ENCODE assay signal across 16 cellular contexts in the genomic region with DNA sequence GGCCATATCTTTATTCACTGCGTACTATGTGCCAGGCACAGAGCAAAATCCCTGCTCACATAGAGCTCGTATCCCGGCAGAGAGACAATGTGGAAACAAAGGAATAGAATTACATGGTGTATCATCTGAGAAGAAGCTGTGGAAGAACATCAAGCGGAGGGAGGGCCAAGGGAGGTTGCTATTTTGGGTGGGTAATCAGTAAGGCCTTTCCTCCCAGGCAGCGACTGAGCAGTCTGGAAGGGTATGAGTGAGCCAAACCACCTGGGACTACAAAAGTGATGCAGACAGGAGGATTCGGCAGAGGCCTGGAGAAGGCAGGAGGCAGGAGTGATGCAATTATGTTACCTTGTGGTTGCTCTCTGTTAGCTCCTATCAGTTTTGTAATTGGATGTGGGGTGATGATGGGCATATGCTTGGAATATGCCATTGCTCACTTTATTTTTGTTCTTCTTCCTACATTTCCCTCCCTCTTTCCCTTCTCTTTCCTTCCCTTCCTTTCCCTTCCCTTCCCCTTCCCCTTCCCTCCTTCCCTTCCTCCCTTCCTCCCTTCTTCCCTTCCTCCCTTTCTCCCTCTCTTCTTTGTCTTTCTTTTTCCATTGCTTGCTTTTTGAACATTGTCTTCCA.
DNase-seq lines count a peak whose midpoint lies in the region; ATAC-seq, FAIRE-seq and TF ChIP-seq lines count a peak whose summit lies in the region.
"Had no signal": no experiment of that assay in that cellular context is flagged by ENCODE, and none has a peak within 500 bp of the region (broad histone marks: within the 10 kb centered on the region; RNA-seq: fewer than 3 reads in every experiment).

No MANE protein-coding gene starts in this region.

- no peaks in the 10 kb centered on the region for H3K79me1 ChIP-seq in H9 (ENCODE audit: insufficient read depth, low read depth, low read length, poor library complexity, severe bottlenecking)

- peaks cover 30% of the 10 kb centered on the region for H3K36me3 Mint-ChIP-seq in activated CD4-positive, alpha-beta T cell treated with anti-CD3 and anti-CD28 coated beads for 36 hours (ENCODE audit: low read depth)
- H3K36me3 Mint-ChIP-seq in activated CD4-positive, alpha-beta T cell treated with anti-CD3 and anti-CD28 coated beads, Interleukin-2, amount 10 ng/mL, durations not matched to agents 24 days and 14 days (ENCODE audit: low read depth) = peaks cover 21% of the 10 kb centered on the region
- no peaks in the 10 kb centered on the region for H3K36me3 Mint-ChIP-seq in effector memory CD8-positive, alpha-beta T cell (ENCODE audit: insufficient read depth)
- H3K36me3 Mint-ChIP-seq in nephron progenitor cell (ENCODE audit: low read depth) (peaks cover 34% of the 10 kb centered on the region), H9 (ENCODE audit: insufficient read depth in 1 of 3, low read depth in 3 of 3) (peaks cover 4 to 5% (median 5%) of the 10 kb centered on the region in 3 experiments; a peak in 6 of 7 replicates)

- H3K27ac ChIP-seq in HEK293 (ENCODE audit: extremely low read depth, low read depth, low read length) (no peak overlapping the region), H9 (ENCODE audit: insufficient read length, low read depth, low read length) (no peak overlapping the region)
- H3K27ac ChIP-seq: heart right ventricle, thoracic aorta had no signal

- no peak overlapping the region for H3K23ac ChIP-seq in H9 (ENCODE audit: insufficient read length, low read depth, low read length)

- POLR2A ChIA-PET in activated CD4-positive, alpha-beta T cell treated with anti-CD3 and anti-CD28 coated beads for 36 hours (lab: Charles Lee) = no interaction called here
- POLR2A ChIA-PET in HEK293 (lab: Yijun Ruan, JAX) = interaction anchor here (0.5 kb wide), 1 partner anchor 871 kb away, joined by 3 read pairs; no protein-coding TSS in a partner anchor

- H3T11ph ChIP-seq in H9 (ENCODE audit: low read length) = no peak overlapping the region

- H3K9me3 ChIP-seq in HEK293 (ENCODE audit: control insufficient read depth, insufficient read depth, low read depth, low read length) (no peaks in the 10 kb centered on the region), H9 (ENCODE audit: control insufficient read depth, low read depth, low read length) (no peaks in the 10 kb centered on the region)
- H3K9me3 ChIP-seq: heart right ventricle, thoracic aorta had no signal

- intact Hi-C loops in activated CD4-positive, alpha-beta T cell treated with anti-CD3 and anti-CD28 coated beads for 36 hours (cut with DNase I, micrococcal nuclease) = no loop called here
- intact Hi-C loops in activated CD4-positive, alpha-beta T cell treated with anti-CD3 and anti-CD28 coated beads, Interleukin-2, amount 10 ng/mL, durations not matched to agents 24 days and 14 days (cut with micrococcal nuclease) = no loop called here

- no peaks in the 10 kb centered on the region for H3K36me3 ChIP-seq in HEK293 (ENCODE audit: control insufficient read depth in 2 of 2, insufficient read depth in 1 of 2, low read length in 2 of 2)
- H3K36me3 ChIP-seq: thoracic aorta had no signal

- H3K4me2 ChIP-seq in H9 (ENCODE audit: insufficient read depth, insufficient read length, low read length) = no peak overlapping the region

- no peaks in the 10 kb centered on the region for H3K27me3 ChIP-seq in H9 (ENCODE audit: insufficient read depth, low read length)
- H3K27me3 ChIP-seq: heart right ventricle had no signal

- H3K4me1 Mint-ChIP-seq in activated CD4-positive, alpha-beta T cell treated with anti-CD3 and anti-CD28 coated beads for 36 hours = no peaks in the 10 kb centered on the region
- H3K4me1 Mint-ChIP-seq in activated CD4-positive, alpha-beta T cell treated with anti-CD3 and anti-CD28 coated beads, Interleukin-2, amount 10 ng/mL, durations not matched to agents 24 days and 14 days = no peaks in the 10 kb centered on the region
- H3K4me1 Mint-ChIP-seq in effector memory CD8-positive, alpha-beta T cell (ENCODE audit: low read depth in 2 of 2) = no peaks in the 10 kb centered on the region
- H3K4me1 Mint-ChIP-seq in nephron progenitor cell = peaks cover 20% of the 10 kb centered on the region
- H3K4me1 Mint-ChIP-seq in H9 = no peaks in the 10 kb centered on the region
- H3K4me1 Mint-ChIP-seq: activated CD8-positive, alpha-beta memory T cell treated with anti-CD3 and anti-CD28 coated beads, Interleukin-2, amount 10 ng/mL, durations not matched to agents 7 days and 5 days had no signal

- H2AFZ ChIP-seq in H9 (ENCODE audit: low read length) = no peak overlapping the region

- no peak overlapping the region for H3K18ac ChIP-seq in H9 (ENCODE audit: insufficient read length, low read depth, low read length)

- H2BK120ac ChIP-seq in H9 (ENCODE audit: low read depth, low read length, poor library complexity, severe bottlenecking) = no peak overlapping the region

- no peaks in the 10 kb centered on the region for H3K9me3 Mint-ChIP-seq in activated CD4-positive, alpha-beta T cell treated with anti-CD3 and anti-CD28 coated beads for 36 hours (ENCODE audit: low read depth)
- peaks cover 3% of the 10 kb centered on the region for H3K9me3 Mint-ChIP-seq in activated CD4-positive, alpha-beta T cell treated with anti-CD3 and anti-CD28 coated beads, Interleukin-2, amount 10 ng/mL, durations not matched to agents 24 days and 14 days
- H3K9me3 Mint-ChIP-seq in effector memory CD8-positive, alpha-beta T cell = peaks cover 3 to 9% of the 10 kb centered on the region in 2 donors
- H3K9me3 Mint-ChIP-seq in nephron progenitor cell = peaks cover 19% of the 10 kb centered on the region
- peaks cover 8 to 12% of the 10 kb centered on the region in 2 experiments for H3K9me3 Mint-ChIP-seq in H9

- TF ChIP-seq CTCF in HEK293 (tag by site-specific recombination; IDR thresholded peaks at IDR 0.05) (no peak), nephron progenitor cell (IDR thresholded peaks at IDR 0.05) (no peak), H9 (conservative IDR thresholded peaks at IDR 0.05) (no peak)

- H2AK5ac ChIP-seq in H9 (ENCODE audit: insufficient read length, low read length) = no peak overlapping the region

- peak; percentile 16 for DNase-seq in activated CD4-positive, alpha-beta T cell treated with anti-CD3 and anti-CD28 coated beads for 36 hours
- DNase-seq in activated CD4-positive, alpha-beta T cell treated with anti-CD3 and anti-CD28 coated beads, Interleukin-2, amount 10 ng/mL, durations not matched to agents 24 days and 14 days = no peak
- no peak for DNase-seq in effector memory CD8-positive, alpha-beta T cell
- DNase-seq in nephron progenitor cell = no peak
- DNase-seq in NCI-H69 (lab: John Stamatoyannopoulos, UW) = no peak
- no peak for DNase-seq in urothelium cell line (ENCODE audit: low spot score)
- DNase-seq in H9 = no peak
- DNase-seq: activated CD8-positive, alpha-beta memory T cell treated with anti-CD3 and anti-CD28 coated beads, Interleukin-2, amount 10 ng/mL, durations not matched to agents 7 days and 5 days; activated naive CD4-positive, alpha-beta T cell treated with Interleukin-2 at 50 U/mL for 16 hours; heart right ventricle; Kasumi-1; kidney; NCI-H187 had no signal

- WGBS in H9 (ENCODE audit: extremely low coverage, insufficient read length, low lambda C conversion rate) = no CpG with 5 or more reads among the region's 6 CpGs

- H2BK5ac ChIP-seq in H9 (ENCODE audit: insufficient read length, low read length) = no peak overlapping the region

- no peaks in the 10 kb centered on the region for H3K23me2 ChIP-seq in H9 (ENCODE audit: insufficient read length, low read depth, low read length, poor library complexity, severe bottlenecking)

- H4K8ac ChIP-seq in H9 (replicated peaks; ENCODE audit: insufficient read length, low read depth, low read length) = no peak overlapping the region

- no peak overlapping the region for H3K4me3 Mint-ChIP-seq in activated CD4-positive, alpha-beta T cell treated with anti-CD3 and anti-CD28 coated beads for 36 hours
- H3K4me3 Mint-ChIP-seq in activated CD4-positive, alpha-beta T cell treated with anti-CD3 and anti-CD28 coated beads, Interleukin-2, amount 10 ng/mL, durations not matched to agents 24 days and 14 days = no peak overlapping the region
- no peak overlapping the region for H3K4me3 Mint-ChIP-seq in effector memory CD8-positive, alpha-beta T cell
- H3K4me3 Mint-ChIP-seq in nephron progenitor cell (no peak overlapping the region), H9 (no peak overlapping the region)
- H3K4me3 Mint-ChIP-seq: activated CD8-positive, alpha-beta memory T cell treated with anti-CD3 and anti-CD28 coated beads, Interleukin-2, amount 10 ng/mL, durations not matched to agents 7 days and 5 days had no signal

- H2BK20ac ChIP-seq in H9 (ENCODE audit: low read depth, low read length, poor library complexity, severe bottlenecking) = no peak overlapping the region

- no peak overlapping the region for H2BK12ac ChIP-seq in H9 (ENCODE audit: insufficient read length, low read depth, low read length)

- no peak overlapping the region for H3K9ac ChIP-seq in H9 (ENCODE audit: extremely low read depth, insufficient read length, low read length)

- no peak overlapping the region for H2BK15ac ChIP-seq in H9 (ENCODE audit: low read depth, low read length)

- H4K20me1 ChIP-seq in H9 (ENCODE audit: control insufficient read depth, insufficient read depth, insufficient read length) = no peaks in the 10 kb centered on the region

- no peak overlapping the region for H3K4me3 ChIP-seq in HEK293 (ENCODE audit: low read depth, low read length)
- H3K4me3 ChIP-seq: heart right ventricle, thoracic aorta had no signal

- CTCF ChIA-PET in activated CD4-positive, alpha-beta T cell treated with anti-CD3 and anti-CD28 coated beads for 36 hours (lab: Charles Lee) = interaction anchor here (0.7 to 1.4 kb wide), 3 partner anchors 43 to 1741 kb away, joined by 3 to 4 read pairs (median 3); no protein-coding TSS in a partner anchor
- CTCF ChIA-PET in HEK293 (lab: Yijun Ruan, JAX) = interaction anchor here (0.6 to 2.7 kb wide), 3 partner anchors 24 to 157 kb away, joined by 3 to 21 read pairs (median 5); no protein-coding TSS in a partner anchor

- no peak for FAIRE-seq in urothelium cell line (lab: Jason Lieb, UNC)
- FAIRE-seq: endometrium, kidney had no signal

- no peaks in the 10 kb centered on the region; the same call in 1 of the 2 replicates for H3K79me2 ChIP-seq in H9 (ENCODE audit: insufficient read depth, low read length)

- H4K91ac ChIP-seq in H9 (ENCODE audit: insufficient read length, low read depth, low read length) = no peak overlapping the region

- H3K4ac ChIP-seq in H9 (ENCODE audit: low read depth, low read length) = no peak overlapping the region

- no peak for ATAC-seq in activated CD4-positive, alpha-beta T cell treated with anti-CD3 and anti-CD28 coated beads for 36 hours
- no peak for ATAC-seq in effector memory CD8-positive, alpha-beta T cell (replicated peaks)
- ATAC-seq: activated CD8-positive, alpha-beta memory T cell treated with anti-CD3 and anti-CD28 coated beads, Interleukin-2, amount 10 ng/mL, durations not matched to agents 7 days and 5 days had no signal

- H3K27me3 Mint-ChIP-seq in activated CD4-positive, alpha-beta T cell treated with anti-CD3 and anti-CD28 coated beads for 36 hours = no peaks in the 10 kb centered on the region
- no peaks in the 10 kb centered on the region for H3K27me3 Mint-ChIP-seq in activated CD4-positive, alpha-beta T cell treated with anti-CD3 and anti-CD28 coated beads, Interleukin-2, amount 10 ng/mL, durations not matched to agents 24 days and 14 days
- H3K27me3 Mint-ChIP-seq in effector memory CD8-positive, alpha-beta T cell = peaks cover 0 to 1% of the 10 kb centered on the region in 2 donors
- H3K27me3 Mint-ChIP-seq in nephron progenitor cell (ENCODE audit: low read depth, poor library complexity) (peaks cover 4% of the 10 kb centered on the region), H9 (ENCODE audit: low read depth) (peaks cover 2% of the 10 kb centered on the region; the same call in 1 of the 2 replicates)
- H3K27me3 Mint-ChIP-seq: activated CD8-positive, alpha-beta memory T cell treated with anti-CD3 and anti-CD28 coated beads, Interleukin-2, amount 10 ng/mL, durations not matched to agents 7 days and 5 days had no signal

- H3K27ac Mint-ChIP-seq in activated CD4-positive, alpha-beta T cell treated with anti-CD3 and anti-CD28 coated beads for 36 hours = no peak overlapping the region
- no peak overlapping the region for H3K27ac Mint-ChIP-seq in activated CD4-positive, alpha-beta T cell treated with anti-CD3 and anti-CD28 coated beads, Interleukin-2, amount 10 ng/mL, durations not matched to agents 24 days and 14 days
- peak overlapping the region; percentile 87 to 89 for H3K27ac Mint-ChIP-seq in effector memory CD8-positive, alpha-beta T cell
- H3K27ac Mint-ChIP-seq in nephron progenitor cell = peak overlapping the region; percentile 25
- no peak overlapping the region for H3K27ac Mint-ChIP-seq in H9
- H3K27ac Mint-ChIP-seq: activated CD8-positive, alpha-beta memory T cell treated with anti-CD3 and anti-CD28 coated beads, Interleukin-2, amount 10 ng/mL, durations not matched to agents 7 days and 5 days had no signal

- H4K5ac ChIP-seq in H9 (ENCODE audit: insufficient read length, low read depth, low read length) = no peak overlapping the region

- H3K56ac ChIP-seq in H9 (ENCODE audit: insufficient read length, low read depth, low read length) = no peak overlapping the region

- no peaks in the 10 kb centered on the region for H3K4me1 ChIP-seq in HEK293 (ENCODE audit: control insufficient read depth, insufficient read depth, low read length)
- no peaks in the 10 kb centered on the region for H3K4me1 ChIP-seq in H9 (ENCODE audit: insufficient read depth, low read length)

- H3K14ac ChIP-seq in H9 (ENCODE audit: insufficient read depth, low read length) = no peak overlapping the region

Comparison
In these comparisons a context has a peak if more than half of its experiments do, and no peak if none do; other contexts are left out.
1. H3K27ac Mint-ChIP-seq: peak in effector memory CD8-positive, alpha-beta T cell (2 of 2) and nephron progenitor cell (single experiment); none in activated CD4-positive, alpha-beta T cell treated with anti-CD3 and anti-CD28 coated beads for 36 hours (single experiment), activated CD4-positive, alpha-beta T cell treated with anti-CD3 and anti-CD28 coated beads, Interleukin-2, amount 10 ng/mL, durations not matched to agents 24 days and 14 days (single experiment) and H9 (0 of 3).